In genomic region chr20:36745234-36745926, GRCh38 we compare ENCODE assay signal across 8 cellular contexts. TPM values are rescaled to one million over a fixed set of nuclear protein-coding genes. Genes with fewer than 3 reads are reported as not detected.
DNase-seq lines count a peak whose midpoint lies in the region; ATAC-seq, FAIRE-seq and TF ChIP-seq lines count a peak whose summit lies in the region.

No MANE protein-coding gene starts in this region.

- no peaks in the 10 kb centered on the region for H3K36me3 ChIP-seq in endothelial cell of umbilical vein (ENCODE audit: control insufficient read depth in 2 of 2, extremely low read depth in 1 of 2, insufficient read depth in 2 of 2, low read length in 2 of 2)

- no peak for TF ChIP-seq POLR2A in endothelial cell of umbilical vein (IDR thresholded peaks at IDR 0.05; ENCODE audit: low read depth, low read length)

- POLR2A ChIA-PET in endothelial cell of umbilical vein (lab: Charles Lee) = interaction anchor here (1.4 kb wide), 1 partner anchor 10 kb away, joined by 5 read pairs; no protein-coding TSS in a partner anchor

- H3K27ac ChIP-seq in endothelial cell of umbilical vein (ENCODE audit: insufficient read depth, low read depth, low read length) = no peak overlapping the region

- peak; percentile 37 for DNase-seq in activated naive CD4-positive, alpha-beta T cell treated with Interleukin-2 at 50 U/mL for 16 hours
- no peak for DNase-seq in activated naive CD4-positive, alpha-beta T cell treated with anti-CD3 and anti-CD28 coated beads, Interleukin-2, amount 50 U/mL, for 16 hours
- DNase-seq in SK-MEL-5 (ENCODE audit: low read depth, low spot score) (peak; percentile 22), endothelial cell of umbilical vein (ENCODE audit: low read depth, low spot score) (peak; percentile 26), natural killer cell (no peak), GF-D8 (lab: John Stamatoyannopoulos, UW) (no peak), hepatic stellate cell (ENCODE audit: low spot score) (no peak)

- peak overlapping the region; percentile 95 for H3K4me3 Mint-ChIP-seq in natural killer cell

- intact Hi-C loops in endothelial cell of umbilical vein (cut with micrococcal nuclease) = loop anchor here (5.0 kb wide), 1 partner anchor 283 kb away; no protein-coding TSS in a partner anchor
- intact Hi-C loops in natural killer cell (cut with micrococcal nuclease) = no loop called here

- H3K4me1 Mint-ChIP-seq in natural killer cell = peaks cover 32 to 35% of the 10 kb centered on the region in 2 donors

- no peak overlapping the region for H3K9ac ChIP-seq in endothelial cell of umbilical vein (replicated peaks; ENCODE audit: extremely low read depth, insufficient read depth, low read length)

- BruUV-seq in endothelial cell of umbilical vein (replicated peaks; lab: Mats Ljungman, UMichigan) = no TSS peak

- H3K9me3 ChIP-seq in endothelial cell of umbilical vein (replicated peaks; ENCODE audit: control insufficient read depth, insufficient read depth, low read length) = no peaks in the 10 kb centered on the region

- H2AFZ ChIP-seq in endothelial cell of umbilical vein (ENCODE audit: low read depth, low read length) = peak overlapping the region; percentile 87

- no peaks in the 10 kb centered on the region for H3K79me2 ChIP-seq in endothelial cell of umbilical vein (ENCODE audit: control insufficient read depth, insufficient read depth, low read length)

- peak overlapping the region; percentile 72 to 86 for H3K27ac Mint-ChIP-seq in natural killer cell

- H3K9me3 Mint-ChIP-seq in natural killer cell = no peaks in the 10 kb centered on the region

- in situ Hi-C loops in SK-MEL-5 (cut with HindIII; ENCODE audit: low pct_unique_long_range_greater_than_20kb, low sequenced_read_pairs) = no loop called here

- peak overlapping the region; percentile 32 to 76 (median 36) for H3K4me3 ChIP-seq in endothelial cell of umbilical vein (replicated peaks in 1 of 3; ENCODE audit: insufficient read depth in 1 of 3, low read depth in 1 of 3, low read length in 3 of 3)

- H3K27me3 ChIP-seq in endothelial cell of umbilical vein (ENCODE audit: control insufficient read depth in 2 of 2, insufficient read depth in 2 of 2, low read length in 2 of 2) = no peaks in the 10 kb centered on the region

- H3K27me3 Mint-ChIP-seq in natural killer cell (ENCODE audit: low read depth in 2 of 2) = no peaks in the 10 kb centered on the region

- TF ChIP-seq CTCF in endothelial cell of umbilical vein (IDR thresholded peaks at IDR 0.05; ENCODE audit: extremely low read depth in 1 of 2, insufficient read depth in 1 of 2, low read depth in 1 of 2, low read length in 2 of 2) = peak in 1 of 2 donors; percentile 15
- TF ChIP-seq CTCF in natural killer cell (IDR thresholded peaks at IDR 0.05) = peak; percentile 24

- CTCF ChIA-PET in endothelial cell of umbilical vein (lab: Charles Lee) = interaction anchor here (1.0 to 2.4 kb wide), 4 partner anchors 9 to 11 kb away, joined by 4 to 18 read pairs (median 8); no protein-coding TSS in a partner anchor

- H4K20me1 ChIP-seq in endothelial cell of umbilical vein (replicated peaks; ENCODE audit: control insufficient read depth, extremely low read depth, insufficient read depth, low read length) = no peaks in the 10 kb centered on the region

- no peaks in the 10 kb centered on the region for H3K36me3 Mint-ChIP-seq in natural killer cell

- peak overlapping the region; percentile 58 for H3K4me2 ChIP-seq in endothelial cell of umbilical vein (ENCODE audit: insufficient read depth, low read length)

- peak; percentile 30 for ATAC-seq in HG02981 (IDR thresholded peaks at IDR 0.05; ENCODE audit: unreplicated experiment)
- peak in 1 of 3 donors; percentile 53 for ATAC-seq in natural killer cell

- H3K4me1 ChIP-seq in endothelial cell of umbilical vein (ENCODE audit: control insufficient read depth, extremely low read depth, insufficient read depth, low read length) = peaks cover 11% of the 10 kb centered on the region

- no peaks in the 10 kb centered on the region for H3K9me1 ChIP-seq in endothelial cell of umbilical vein (replicated peaks; ENCODE audit: control insufficient read depth, extremely low read depth, insufficient read depth, low read length)

- dilution Hi-C loops in endothelial cell of umbilical vein (cut with MboI; ENCODE audit: extremely low pct_ligation_motif_present, low sequenced_read_pairs) = no loop called here

- no peak for FAIRE-seq in endothelial cell of umbilical vein (lab: Jason Lieb, UNC)

TF ChIP-seq in endothelial cell of umbilical vein, 7 proteins besides CTCF, POLR2A, EP300 and RAD21:
- TF ChIP-seq GATA2 (IDR thresholded peaks at IDR 0.05; ENCODE audit: insufficient read depth, insufficient read length, low read depth, low read length) (no peak), POLR2AphosphoS5 (IDR thresholded peaks at IDR 0.05; ENCODE audit: insufficient read depth, low read depth, low read length) (no peak), JUN (IDR thresholded peaks at IDR 0.05; ENCODE audit: borderline replicate concordance, insufficient read depth, insufficient read length, low read depth) (no peak), FOS (IDR thresholded peaks at IDR 0.05; ENCODE audit: borderline replicate concordance, insufficient read depth, low read length) (no peak), MYC (IDR thresholded peaks at IDR 0.05; ENCODE audit: low read depth, low read length) (no peak), EZH2 (IDR thresholded peaks at IDR 0.05; ENCODE audit: borderline replicate concordance, low read depth, low read length, severe bottlenecking) (no peak), MAX (IDR thresholded peaks at IDR 0.05; ENCODE audit: insufficient read depth, insufficient read length) (no peak)

RNA-seq across cellular contexts. Expression of gene NDRG3, which starts 0.5 kb away (rescaled TPM):
- total RNA-seq in SK-MEL-5 (2014; rRNA removed; shearing (Covaris generic)) = 18.3 and 19.7 TPM in 2 replicates
- polyA plus RNA-seq in SK-MEL-5 (2015; cell fraction: cytosol; rRNA removed) = 14.8 and 16.3 TPM in 2 replicates
- 9.3 and 14.0 TPM in 2 replicates for polyA plus RNA-seq in SK-MEL-5 (2015; cell fraction: nucleus; rRNA removed)
- total RNA-seq in endothelial cell of umbilical vein = 27.7 and 28.4 TPM in 2 replicates
- polyA plus RNA-seq in endothelial cell of umbilical vein = 20.9 and 25.7 TPM in 2 replicates
- 26.2 and 27.1 TPM in 2 replicates for polyA plus RNA-seq in endothelial cell of umbilical vein (2011; cell fraction: cytosol; rRNA removed)
- 20.9 and 22.9 TPM in 2 replicates for polyA plus RNA-seq in endothelial cell of umbilical vein (2011; cell fraction: nucleus; rRNA removed)
- 29.1 and 29.3 TPM in 2 replicates for polyA plus RNA-seq in endothelial cell of umbilical vein (2012)
- 35.4 and 37.9 TPM in 2 replicates for polyA minus RNA-seq in endothelial cell of umbilical vein
- polyA minus RNA-seq in endothelial cell of umbilical vein (2011; cell fraction: cytosol; rRNA and poly(A)+ RNA removed) = 28.2 TPM
- 9.5 and 13.4 TPM in 2 replicates for polyA minus RNA-seq in endothelial cell of umbilical vein (2011; cell fraction: nucleus; rRNA and poly(A)+ RNA removed)
- 10 to 100 TPM; 27.1 to 30.3 (median 28.3) TPM for total RNA-seq in natural killer cell

RNA-seq across cellular contexts. Expression of gene DSN1, which starts 28.2 kb away (rescaled TPM):
- 27.4 and 28.4 TPM in 2 replicates for total RNA-seq in SK-MEL-5 (2014; rRNA removed; shearing (Covaris generic))
- polyA plus RNA-seq in SK-MEL-5 (2015; cell fraction: cytosol; rRNA removed) = 19.7 and 24.2 TPM in 2 replicates
- 32.4 and 41.6 TPM in 2 replicates for polyA plus RNA-seq in SK-MEL-5 (2015; cell fraction: nucleus; rRNA removed)
- total RNA-seq in endothelial cell of umbilical vein = 24.4 and 25.0 TPM in 2 replicates
- polyA plus RNA-seq in endothelial cell of umbilical vein = 8.4 and 11.0 TPM in 2 replicates
- 19.3 and 19.9 TPM in 2 replicates for polyA plus RNA-seq in endothelial cell of umbilical vein (2011; cell fraction: cytosol; rRNA removed)
- polyA plus RNA-seq in endothelial cell of umbilical vein (2011; cell fraction: nucleus; rRNA removed) = 14.6 and 21.5 TPM in 2 replicates
- 14.0 and 19.3 TPM in 2 replicates for polyA plus RNA-seq in endothelial cell of umbilical vein (2012)
- 9.1 and 12.0 TPM in 2 replicates for polyA minus RNA-seq in endothelial cell of umbilical vein
- polyA minus RNA-seq in endothelial cell of umbilical vein (2011; cell fraction: cytosol; rRNA and poly(A)+ RNA removed) = 17.6 TPM
- polyA minus RNA-seq in endothelial cell of umbilical vein (2011; cell fraction: nucleus; rRNA and poly(A)+ RNA removed) = 10.7 and 11.1 TPM in 2 replicates
- total RNA-seq in natural killer cell = 10 to 100 TPM; 15.8 to 19.1 (median 15.8) TPM

Comparison
In these comparisons a context has a peak if more than half of its experiments do, and no peak if none do; other contexts are left out.
1. DNase-seq: peak in activated naive CD4-positive, alpha-beta T cell treated with Interleukin-2 at 50 U/mL for 16 hours (single experiment), SK-MEL-5 (single experiment) and endothelial cell of umbilical vein (single experiment); none in activated naive CD4-positive, alpha-beta T cell treated with anti-CD3 and anti-CD28 coated beads, Interleukin-2, amount 50 U/mL, for 16 hours (single experiment), natural killer cell (single experiment), GF-D8 (single experiment) and hepatic stellate cell (single experiment).